In genomic region chr12:110583137-110584059, GRCh38 we compare ENCODE assay signal across 8 cellular contexts. TPM values are rescaled to one million over a fixed set of nuclear protein-coding genes. Genes with fewer than 3 reads are reported as not detected.
DNase-seq lines count a peak whose midpoint lies in the region; ATAC-seq and TF ChIP-seq lines count a peak whose summit lies in the region.

PPTC7 (minus strand) TSS chr12:110583318; CDS start chr12:110583031, 287 bp downstream.

- no peaks in the 10 kb centered on the region for H3K9me3 Mint-ChIP-seq in activated B cell treated with CpG ODN at 0.5 μM for 24 hours

- POLR2A ChIA-PET in activated B cell treated with CpG ODN at 0.5 μM for 24 hours (lab: Charles Lee): interaction anchor here (1.4 kb wide), 1 partner anchor 115 kb away, joined by 3 read pairs; the partner anchor contains the start of genes FAM216A and GPN3

- TF ChIP-seq POLR2A in GM18951 (IDR thresholded peaks at IDR 0.05; ENCODE audit: extremely low read depth, insufficient read depth, insufficient read length): peak; percentile 94

- no peaks in the 10 kb centered on the region for H3F3A ChIP-seq in smooth muscle cell (ENCODE audit: low read depth)

- peak within 1 kb of the TSS; percentile 91 for H3K4me2 ChIP-seq in smooth muscle cell

- CTCF ChIA-PET in activated B cell treated with CpG ODN at 0.5 μM for 24 hours (lab: Charles Lee): no interaction called here

- intact Hi-C loops in activated B cell treated with CpG ODN at 0.5 μM for 24 hours (cut with micrococcal nuclease): loop anchor here (1.0 to 2.0 kb wide), 6 partner anchors 8 to 115 kb away; partner anchors contain the start of genes FAM216A, GPN3, RAD9B and VPS29

- ATAC-seq in HG03196 (IDR thresholded peaks at IDR 0.05; ENCODE audit: unreplicated experiment): peak; percentile 74
- ATAC-seq in activated B cell treated with CpG ODN at 0.5 μM for 24 hours (ENCODE audit: low read depth): peak; percentile 93

- 4% methylated on average over 50 of the region's 52 CpGs for WGBS in smooth muscle cell (ENCODE audit: low lambda C conversion rate)

- peak within 1 kb of the TSS; percentile 75 to 90 for H3K4me3 ChIP-seq in cardiac fibroblast (replicated peaks in 1 of 2; ENCODE audit: low read depth in 2 of 2, low read length in 2 of 2)
- peak within 1 kb of the TSS; percentile 96 for H3K4me3 ChIP-seq in smooth muscle cell

- H3K4me3 Mint-ChIP-seq in activated B cell treated with CpG ODN at 0.5 μM for 24 hours: peak within 1 kb of the TSS; percentile 90

- peak within 1 kb of the TSS; percentile 77 for H3K9ac ChIP-seq in smooth muscle cell (ENCODE audit: low read depth)

- in situ Hi-C loops in GM18951 (cut with MboI; ENCODE audit: low sequenced_read_pairs, unreplicated experiment): no loop called here

- peak; percentile 97 for DNase-seq in AG08395 (ENCODE audit: low spot score)
- DNase-seq in NCI-H345 (lab: John Stamatoyannopoulos, UW): peak; percentile 98
- DNase-seq in activated B cell treated with CpG ODN at 0.5 μM for 24 hours: peak; percentile 85
- peak; percentile 97 for DNase-seq in cardiac fibroblast (ENCODE audit: low read depth in 2 of 2)
- DNase-seq in iPS-NIHi7 (ENCODE audit: extremely low spot score): peak; percentile 98
- peak; percentile 83 for DNase-seq in smooth muscle cell (lab: John Stamatoyannopoulos, UW; ENCODE audit: unreplicated experiment)

- no peaks in the 10 kb centered on the region for H3K27me3 ChIP-seq in smooth muscle cell (ENCODE audit: low read depth)

- peak within 1 kb of the TSS; percentile 93 for H2AFZ ChIP-seq in smooth muscle cell (ENCODE audit: low read depth)

- H3K9me3 ChIP-seq in smooth muscle cell (replicated peaks; ENCODE audit: low read depth): no peaks in the 10 kb centered on the region

- H3K4me1 Mint-ChIP-seq in activated B cell treated with CpG ODN at 0.5 μM for 24 hours: peaks cover 70% of the 10 kb centered on the region

- peaks cover 7% of the 10 kb centered on the region for H3K4me1 ChIP-seq in smooth muscle cell (ENCODE audit: low read depth)

- no peaks in the 10 kb centered on the region for H3K36me3 ChIP-seq in smooth muscle cell (ENCODE audit: low read depth)

- peak within 1 kb of the TSS; percentile 87 for H3K27ac Mint-ChIP-seq in activated B cell treated with CpG ODN at 0.5 μM for 24 hours

- H4K20me1 ChIP-seq in smooth muscle cell (ENCODE audit: low read depth): peaks cover 43% of the 10 kb centered on the region

- H3K79me2 ChIP-seq in smooth muscle cell (ENCODE audit: low read depth): peaks cover 44% of the 10 kb centered on the region

- H3K27me3 Mint-ChIP-seq in activated B cell treated with CpG ODN at 0.5 μM for 24 hours: no peaks in the 10 kb centered on the region

- H3K27ac ChIP-seq in smooth muscle cell (ENCODE audit: low read depth): peak within 1 kb of the TSS; percentile 22

- peaks cover 13% of the 10 kb centered on the region for H3K36me3 Mint-ChIP-seq in activated B cell treated with CpG ODN at 0.5 μM for 24 hours (ENCODE audit: low read depth)

- TF ChIP-seq CTCF in activated B cell treated with CpG ODN at 0.5 μM for 24 hours (IDR thresholded peaks at IDR 0.05) (no peak), cardiac fibroblast (IDR thresholded peaks at IDR 0.05; ENCODE audit: low read depth, low read length) (no peak), smooth muscle cell (IDR thresholded peaks at IDR 0.05; ENCODE audit: borderline replicate concordance, insufficient read depth, poor library complexity, severe bottlenecking) (no peak)

RNA-seq across cellular contexts. Expression of gene PPTC7, which starts in this region (rescaled TPM):
- total RNA-seq in activated B cell treated with CpG ODN at 0.5 μM for 24 hours (34.5 and 40.8 TPM in 2 replicates), smooth muscle cell (8.9 and 9.4 TPM in 2 replicates)
- 3.6 and 4.5 TPM in 2 replicates for polyA plus RNA-seq in smooth muscle cell

Comparison
In these comparisons a context has a peak if more than half of its experiments do, and no peak if none do; other contexts are left out.
1. Peak in every context shown above with its lines: DNase-seq, ATAC-seq, H3K4me3 ChIP-seq and H3K27ac ChIP-seq.